8 cellular contexts compared by ENCODE assay signal in genomic region chr19:2041686-2042484, GRCh38.
A peak's percentile ranks its signal among the peaks of the same experiment; 100 is the strongest.
DNase-seq lines count a peak whose midpoint lies in the region; ATAC-seq and TF ChIP-seq lines count a peak whose summit lies in the region.

No MANE protein-coding gene starts in this region.

- no peak for TF ChIP-seq CTCF in 22Rv1 (IDR thresholded peaks at IDR 0.05)

- DNase-seq in NCI-H446 treated with DMSO at 0.1 percent for 48 hours (lab: John Stamatoyannopoulos, UW) (peak; percentile 94), cortex of kidney (lab: John Stamatoyannopoulos, UW) (peak; percentile 97), left kidney (ENCODE audit: low read depth, low spot score) (peak; percentile 98)
- DNase-seq in activated CD4-positive, alpha-beta T cell treated with anti-CD3 and anti-CD28 coated beads, Interleukin-2, amount 50 U/mL, for 1 hour, result peak; percentile 100
- peak; percentile 100 for DNase-seq in stimulated activated CD4-positive, alpha-beta T cell treated with anti-CD3 and anti-CD28 coated beads, Interleukin-2, amount 100 ng/mL, for 24 hours

- peak; percentile 68 for ATAC-seq in HG03159 (IDR thresholded peaks at IDR 0.05; ENCODE audit: unreplicated experiment)

- TF ChIP-seq POLR2A in GM18951 (IDR thresholded peaks at IDR 0.05; ENCODE audit: extremely low read depth, insufficient read depth, insufficient read length), result peak; percentile 52

- H3K27ac ChIP-seq in 22Rv1, result peak overlapping the region; percentile 71

- in situ Hi-C loops in GM18951 (cut with MboI; ENCODE audit: low sequenced_read_pairs, unreplicated experiment), result no loop called here

Comparison
In these comparisons a context has a peak if more than half of its experiments do, and no peak if none do; other contexts are left out.
1. Peak in every context shown above with its lines: DNase-seq, ATAC-seq and H3K27ac ChIP-seq.